In genomic region chr12:28367993-28368392, GRCh38 we compare ENCODE assay signal across 2 cellular contexts.
TF ChIP-seq lines count a peak whose summit lies in the region.

No MANE protein-coding gene starts in this region.

TF ChIP-seq in HepG2, 621 proteins besides CTCF, POLR2A, EP300 and RAD21:
- TF ChIP-seq PRDM15 (CRISPR knock-in tag; IDR thresholded peaks at IDR 0.05) (no peak), ZNF317 (CRISPR knock-in tag; IDR thresholded peaks at IDR 0.05) (peak; percentile 95)

TF ChIP-seq in WTC11, 78 proteins besides CTCF, POLR2A, EP300 and RAD21 (continued from another document):
- TF ChIP-seq FOXP4 (CRISPR knock-in tag; IDR thresholded peaks at IDR 0.05), result no peak
